17 cellular contexts compared by ENCODE assay signal in the genomic region with DNA sequence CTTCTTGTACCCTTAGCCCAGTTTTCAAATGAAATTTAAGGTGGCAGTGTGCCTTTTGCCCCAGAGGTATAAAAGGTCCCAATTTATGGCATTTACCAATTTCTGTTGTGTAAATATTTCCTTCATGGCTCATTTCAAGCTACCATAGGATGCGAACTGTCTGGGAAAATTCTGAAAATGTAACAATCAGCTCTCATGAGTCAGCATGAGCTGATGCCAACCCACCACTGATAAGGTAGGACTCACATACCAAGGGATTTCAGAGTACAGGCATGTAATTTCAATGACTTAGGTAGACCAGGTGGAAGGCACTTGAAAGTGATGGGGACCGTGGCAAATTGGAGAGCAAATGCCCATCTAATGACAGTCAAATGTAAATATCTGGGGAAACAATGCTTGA.
DNase-seq lines count a peak whose midpoint lies in the region; ATAC-seq and TF ChIP-seq lines count a peak whose summit lies in the region.
"Had no signal": no experiment of that assay in that cellular context is flagged by ENCODE, and none has a peak within 500 bp of the region (broad histone marks: within the 10 kb centered on the region; RNA-seq: fewer than 3 reads in every experiment).

No MANE protein-coding gene starts in this region.

- H3K36me3 Mint-ChIP-seq in WTC11, result no peaks in the 10 kb centered on the region

- CTCF ChIA-PET in WTC11 (lab: Charles Lee), result no interaction called here

- H4K8ac ChIP-seq in trophoblast cell (ENCODE audit: low read depth, low read length), result no peak overlapping the region

- H3K27ac Mint-ChIP-seq in WTC11, result no peak overlapping the region

- H3K27me3 ChIP-seq in MG63, result no peaks in the 10 kb centered on the region
- no peaks in the 10 kb centered on the region for H3K27me3 ChIP-seq in brain microvascular endothelial cell (replicated peaks)
- no peaks in the 10 kb centered on the region for H3K27me3 ChIP-seq in trophoblast cell (ENCODE audit: insufficient read depth, low read length)
- H3K27me3 ChIP-seq in transverse colon, result no peaks in the 10 kb centered on the region
- H3K27me3 ChIP-seq: BLaER1, pancreas, suprapubic skin had no signal

- no peak overlapping the region for H2BK5ac ChIP-seq in trophoblast cell (ENCODE audit: low read depth, low read length, poor library complexity)

- H3K4me1 ChIP-seq in trophoblast cell (ENCODE audit: control insufficient read depth in 1 of 2, insufficient read depth in 2 of 2, low read length in 2 of 2), result no peaks in the 10 kb centered on the region
- H3K4me1 ChIP-seq in transverse colon, result no peaks in the 10 kb centered on the region
- H3K4me1 ChIP-seq: BLaER1, pancreas, suprapubic skin had no signal

- no peaks in the 10 kb centered on the region for H3K79me1 ChIP-seq in trophoblast cell (ENCODE audit: low read length)

- no peak overlapping the region for H2BK12ac ChIP-seq in trophoblast cell (ENCODE audit: low read length)

- H3K36me3 ChIP-seq in MG63 (no peaks in the 10 kb centered on the region), brain microvascular endothelial cell (replicated peaks) (no peaks in the 10 kb centered on the region), trophoblast cell (ENCODE audit: control insufficient read depth in 1 of 2, insufficient read depth in 2 of 2, low read length in 2 of 2) (no peaks in the 10 kb centered on the region), transverse colon (no peaks in the 10 kb centered on the region)
- H3K36me3 ChIP-seq: BLaER1, pancreas, suprapubic skin had no signal

- DNase-seq in Daoy (ENCODE audit: low read depth) (peak; percentile 79), MG63 (peak; percentile 24), brain microvascular endothelial cell (peak; percentile 75), trophoblast cell (peak; percentile 61 to 85), transverse colon (no peak), WTC11 (ENCODE audit: low spot score) (no peak)
- no peak for DNase-seq in stimulated activated CD4-positive, alpha-beta T cell treated with anti-CD3 and anti-CD28 coated beads, Interleukin-2, amount 100 ng/mL, for 48 hours
- DNase-seq: activated CD4-positive, alpha-beta T cell treated with anti-CD3 and anti-CD28 coated beads for 48 hours; activated CD8-positive, alpha-beta memory T cell treated with anti-CD3 and anti-CD28 coated beads, Interleukin-2, amount 50 U/mL, for 4 hours; activated gamma-delta T cell treated with Interleukin-2 at 50 U/mL for 16 hours; anterior cingulate cortex; NCI-H1694; NCI-H510A; pancreas; small intestine had no signal

- H3K4me3 ChIP-seq in MG63 (no peak overlapping the region), brain microvascular endothelial cell (ENCODE audit: low read depth, low read length) (no peak overlapping the region), trophoblast cell (ENCODE audit: low read depth, low read length) (no peak overlapping the region), transverse colon (no peak overlapping the region)
- H3K4me3 ChIP-seq: BLaER1, pancreas, suprapubic skin had no signal

- H3K4ac ChIP-seq in trophoblast cell (ENCODE audit: low read depth, low read length), result no peak overlapping the region

- no peak for ATAC-seq in WTC11
- ATAC-seq: pancreas had no signal

- H2BK120ac ChIP-seq in trophoblast cell (ENCODE audit: insufficient read depth, low read length, poor library complexity), result no peak overlapping the region

- no peak overlapping the region for H3K18ac ChIP-seq in trophoblast cell (ENCODE audit: low read length)

- TF ChIP-seq CTCF in brain microvascular endothelial cell (IDR thresholded peaks at IDR 0.05; ENCODE audit: low read depth, low read length, missing control alignments), result no peak
- TF ChIP-seq CTCF in transverse colon (IDR thresholded peaks at IDR 0.05), result no peak
- TF ChIP-seq CTCF in WTC11 (IDR thresholded peaks at IDR 0.05), result no peak

- H3K27ac ChIP-seq in brain microvascular endothelial cell, result peak overlapping the region; percentile 50
- no peak overlapping the region for H3K27ac ChIP-seq in trophoblast cell (ENCODE audit: low read depth, low read length)
- no peak overlapping the region for H3K27ac ChIP-seq in transverse colon
- H3K27ac ChIP-seq: BLaER1, pancreas, suprapubic skin had no signal

- TF ChIP-seq POLR2A in transverse colon (IDR thresholded peaks at IDR 0.05), result no peak

- no CpG with 5 or more reads among the region's 2 CpGs for WGBS in trophoblast cell (ENCODE audit: extremely low coverage, insufficient coverage, insufficient read length)
- 60 to 78% methylated on average over 1 to 2 of the region's 2 CpGs for WGBS in transverse colon (ENCODE audit: low coverage in 1 of 2), 2 donors

- TF ChIP-seq EP300 in transverse colon (IDR thresholded peaks at IDR 0.05; ENCODE audit: low read depth), result no peak

- H3K9me3 Mint-ChIP-seq in WTC11, result peaks cover 11% of the 10 kb centered on the region

- H3K9me3 ChIP-seq in MG63 (no peaks in the 10 kb centered on the region), trophoblast cell (ENCODE audit: insufficient read depth, low read depth, low read length) (peaks cover 3% of the 10 kb centered on the region), transverse colon (no peaks in the 10 kb centered on the region)
- H3K9me3 ChIP-seq: BLaER1, pancreas, suprapubic skin had no signal

- no peak overlapping the region for H3K4me2 ChIP-seq in trophoblast cell (ENCODE audit: low read length)
- H3K4me2 ChIP-seq: BLaER1 had no signal

- H3K23ac ChIP-seq in trophoblast cell (ENCODE audit: low read length), result no peak overlapping the region

- intact Hi-C loops in transverse colon (cut with DNase I; ENCODE audit: low total_unique reads), result no loop called here

- peaks cover 52% of the 10 kb centered on the region for H3K27me3 Mint-ChIP-seq in WTC11 (ENCODE audit: low read depth)

- H3K9ac ChIP-seq in trophoblast cell (ENCODE audit: low read length), result no peak overlapping the region
- H3K9ac ChIP-seq: BLaER1 had no signal

- POLR2A ChIA-PET in WTC11 (lab: Charles Lee), result no interaction called here

- no peaks in the 10 kb centered on the region for H3K4me1 Mint-ChIP-seq in WTC11

- in situ Hi-C loops in brain microvascular endothelial cell (cut with HindIII; ENCODE audit: low pct_ligation_motif_present, low sequenced_read_pairs) (no loop called here), transverse colon (cut with MboI; ENCODE audit: low pct_ligation_motif_present in 1 of 4, low pct_unique_long_range_greater_than_20kb in 1 of 4, low sequenced_read_pairs in 3 of 4) (no loop called here)

- no peak overlapping the region for H4K91ac ChIP-seq in trophoblast cell (ENCODE audit: low read depth, low read length)

- H2AFZ ChIP-seq in trophoblast cell (ENCODE audit: insufficient read depth, low read length, poor library complexity), result no peak overlapping the region

- H3K4me3 Mint-ChIP-seq in WTC11, result no peak overlapping the region

- no peaks in the 10 kb centered on the region for H3K79me2 ChIP-seq in trophoblast cell (ENCODE audit: control insufficient read depth, insufficient read depth, low read length, poor library complexity)

- H4K12ac ChIP-seq in trophoblast cell (ENCODE audit: low read depth, low read length), result no peak overlapping the region

- H2AK5ac ChIP-seq in trophoblast cell (ENCODE audit: low read length), result no peak overlapping the region

- no peak overlapping the region for H3K14ac ChIP-seq in trophoblast cell (ENCODE audit: low read length)

TF ChIP-seq in WTC11, 78 proteins besides CTCF, POLR2A, EP300 and RAD21 (continues in another document):
- TF ChIP-seq, protein P1, sequence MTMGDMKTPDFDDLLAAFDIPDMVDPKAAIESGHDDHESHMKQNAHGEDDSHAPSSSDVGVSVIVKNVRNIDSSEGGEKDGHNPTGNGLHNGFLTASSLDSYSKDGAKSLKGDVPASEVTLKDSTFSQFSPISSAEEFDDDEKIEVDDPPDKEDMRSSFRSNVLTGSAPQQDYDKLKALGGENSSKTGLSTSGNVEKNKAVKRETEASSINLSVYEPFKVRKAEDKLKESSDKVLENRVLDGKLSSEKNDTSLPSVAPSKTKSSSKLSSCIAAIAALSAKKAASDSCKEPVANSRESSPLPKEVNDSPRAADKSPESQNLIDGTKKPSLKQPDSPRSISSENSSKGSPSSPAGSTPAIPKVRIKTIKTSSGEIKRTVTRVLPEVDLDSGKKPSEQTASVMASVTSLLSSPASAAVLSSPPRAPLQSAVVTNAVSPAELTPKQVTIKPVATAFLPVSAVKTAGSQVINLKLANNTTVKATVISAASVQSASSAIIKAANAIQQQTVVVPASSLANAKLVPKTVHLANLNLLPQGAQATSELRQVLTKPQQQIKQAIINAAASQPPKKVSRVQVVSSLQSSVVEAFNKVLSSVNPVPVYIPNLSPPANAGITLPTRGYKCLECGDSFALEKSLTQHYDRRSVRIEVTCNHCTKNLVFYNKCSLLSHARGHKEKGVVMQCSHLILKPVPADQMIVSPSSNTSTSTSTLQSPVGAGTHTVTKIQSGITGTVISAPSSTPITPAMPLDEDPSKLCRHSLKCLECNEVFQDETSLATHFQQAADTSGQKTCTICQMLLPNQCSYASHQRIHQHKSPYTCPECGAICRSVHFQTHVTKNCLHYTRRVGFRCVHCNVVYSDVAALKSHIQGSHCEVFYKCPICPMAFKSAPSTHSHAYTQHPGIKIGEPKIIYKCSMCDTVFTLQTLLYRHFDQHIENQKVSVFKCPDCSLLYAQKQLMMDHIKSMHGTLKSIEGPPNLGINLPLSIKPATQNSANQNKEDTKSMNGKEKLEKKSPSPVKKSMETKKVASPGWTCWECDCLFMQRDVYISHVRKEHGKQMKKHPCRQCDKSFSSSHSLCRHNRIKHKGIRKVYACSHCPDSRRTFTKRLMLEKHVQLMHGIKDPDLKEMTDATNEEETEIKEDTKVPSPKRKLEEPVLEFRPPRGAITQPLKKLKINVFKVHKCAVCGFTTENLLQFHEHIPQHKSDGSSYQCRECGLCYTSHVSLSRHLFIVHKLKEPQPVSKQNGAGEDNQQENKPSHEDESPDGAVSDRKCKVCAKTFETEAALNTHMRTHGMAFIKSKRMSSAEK (CRISPR knock-in tag; IDR thresholded peaks at IDR 0.05; ENCODE audit: borderline replicate concordance), result no peak
- TF ChIP-seq GABPB1 (CRISPR knock-in tag; IDR thresholded peaks at IDR 0.05) (no peak), JUN (CRISPR knock-in tag; IDR thresholded peaks at IDR 0.05) (no peak), FOXJ3 (CRISPR knock-in tag; IDR thresholded peaks at IDR 0.05; ENCODE audit: borderline replicate concordance) (no peak), NR3C1 (CRISPR knock-in tag; conservative IDR thresholded peaks at IDR 0.05; ENCODE audit: low read depth) (no peak), SOX15 (CRISPR knock-in tag; IDR thresholded peaks at IDR 0.05) (no peak), RORB (CRISPR knock-in tag; IDR thresholded peaks at IDR 0.05) (no peak)

Comparison
In these comparisons a context has a peak if more than half of its experiments do, and no peak if none do; other contexts are left out.
1. DNase-seq: peak in Daoy (single experiment), MG63 (single experiment), brain microvascular endothelial cell (single experiment) and trophoblast cell (2 of 2); none in stimulated activated CD4-positive, alpha-beta T cell treated with anti-CD3 and anti-CD28 coated beads, Interleukin-2, amount 100 ng/mL, for 48 hours (0 of 2), transverse colon (single experiment) and WTC11 (single experiment).